In the genomic region with DNA sequence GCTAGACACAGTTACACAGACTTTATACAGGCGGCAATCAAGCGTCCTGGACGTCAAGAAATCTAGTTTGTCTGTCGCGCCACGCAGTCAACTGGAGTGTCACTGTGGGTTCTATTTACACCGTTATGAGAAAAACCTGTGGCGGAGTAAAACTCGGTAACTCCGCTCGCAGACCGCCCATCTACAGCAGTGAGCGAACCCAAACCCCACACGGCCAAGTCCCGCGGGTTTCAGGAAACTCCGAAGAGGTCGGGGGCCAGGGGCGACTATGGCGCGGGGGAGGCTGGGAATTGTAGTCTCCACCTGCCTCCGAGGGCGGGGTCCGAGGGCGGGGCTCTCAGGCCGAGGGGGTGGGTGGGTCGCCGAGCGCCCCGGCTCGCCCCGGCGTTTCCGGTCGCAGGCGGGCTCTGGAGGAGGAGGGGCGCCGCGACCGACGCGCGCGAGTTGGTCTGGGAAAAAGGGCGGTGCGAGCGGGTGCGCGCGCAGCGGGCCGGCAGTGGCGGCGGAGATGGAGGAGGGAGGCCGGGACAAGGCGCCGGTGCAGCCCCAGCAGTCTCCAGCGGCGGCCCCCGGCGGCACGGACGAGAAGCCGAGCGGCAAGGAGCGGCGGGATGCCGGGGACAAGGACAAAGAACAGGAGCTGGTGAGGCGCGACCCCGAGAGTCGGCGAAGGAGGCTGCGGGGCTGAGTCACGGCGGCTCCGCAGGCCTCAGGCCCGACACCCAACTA, we compare ENCODE assay signal across 1 cellular context.
TF ChIP-seq lines count a peak whose summit lies in the region.

A gene (plus strand): TSS at position 483 of the 729 bp plus-strand sequence. CDS start 26 bp downstream, at position 509.

TF ChIP-seq in GM12878, 131 proteins besides CTCF, POLR2A, EP300 and RAD21 (continued from another document):
- TF ChIP-seq NRF1 (conservative IDR thresholded peaks at IDR 0.05; ENCODE audit: low read depth, low read length) (peak; percentile 45; the same call in 1 of the 2 replicates), SMARCA5 (IDR thresholded peaks at IDR 0.05) (no peak), ZNF217 (IDR thresholded peaks at IDR 0.05) (no peak), CREB1 (IDR thresholded peaks at IDR 0.05; ENCODE audit: low read depth) (peak; percentile 64; the same call in 1 of the 2 replicates), SUPT20H (IDR thresholded peaks at IDR 0.05; ENCODE audit: borderline replicate concordance, control insufficient read depth, low read depth, low read length) (no peak), TCF7 (IDR thresholded peaks at IDR 0.05; ENCODE audit: borderline replicate concordance) (no peak), ZZZ3 (IDR thresholded peaks at IDR 0.05; ENCODE audit: control insufficient read depth, insufficient read length, low read depth) (no peak), FOS (IDR thresholded peaks at IDR 0.05; ENCODE audit: borderline replicate concordance, extremely low read depth, insufficient read length) (no peak), TAF1 (IDR thresholded peaks at IDR 0.05; ENCODE audit: borderline replicate concordance, low read depth, low read length) (peak; percentile 49), CEBPB (IDR thresholded peaks at IDR 0.05; ENCODE audit: borderline replicate concordance in 1 of 2, low read depth in 2 of 2, low read length in 2 of 2) (no peak), ATF7 (IDR thresholded peaks at IDR 0.05; ENCODE audit: low read depth) (no peak), SREBF1 (IDR thresholded peaks at IDR 0.05; ENCODE audit: low read length) (peak; percentile 65; the same call in 1 of the 2 replicates), YY1 (IDR thresholded peaks at IDR 0.05; ENCODE audit: low read depth, low read length) (peak; percentile 80), ETV6 (conservative IDR thresholded peaks at IDR 0.05 in 1 of 2, IDR thresholded peaks at IDR 0.05 in 1 of 2; ENCODE audit: borderline replicate concordance in 1 of 2, low read depth in 1 of 2) (no peak), ZNF274 (IDR thresholded peaks at IDR 0.05; ENCODE audit: insufficient read depth, insufficient read length) (no peak)
- TF ChIP-seq, protein P1, sequence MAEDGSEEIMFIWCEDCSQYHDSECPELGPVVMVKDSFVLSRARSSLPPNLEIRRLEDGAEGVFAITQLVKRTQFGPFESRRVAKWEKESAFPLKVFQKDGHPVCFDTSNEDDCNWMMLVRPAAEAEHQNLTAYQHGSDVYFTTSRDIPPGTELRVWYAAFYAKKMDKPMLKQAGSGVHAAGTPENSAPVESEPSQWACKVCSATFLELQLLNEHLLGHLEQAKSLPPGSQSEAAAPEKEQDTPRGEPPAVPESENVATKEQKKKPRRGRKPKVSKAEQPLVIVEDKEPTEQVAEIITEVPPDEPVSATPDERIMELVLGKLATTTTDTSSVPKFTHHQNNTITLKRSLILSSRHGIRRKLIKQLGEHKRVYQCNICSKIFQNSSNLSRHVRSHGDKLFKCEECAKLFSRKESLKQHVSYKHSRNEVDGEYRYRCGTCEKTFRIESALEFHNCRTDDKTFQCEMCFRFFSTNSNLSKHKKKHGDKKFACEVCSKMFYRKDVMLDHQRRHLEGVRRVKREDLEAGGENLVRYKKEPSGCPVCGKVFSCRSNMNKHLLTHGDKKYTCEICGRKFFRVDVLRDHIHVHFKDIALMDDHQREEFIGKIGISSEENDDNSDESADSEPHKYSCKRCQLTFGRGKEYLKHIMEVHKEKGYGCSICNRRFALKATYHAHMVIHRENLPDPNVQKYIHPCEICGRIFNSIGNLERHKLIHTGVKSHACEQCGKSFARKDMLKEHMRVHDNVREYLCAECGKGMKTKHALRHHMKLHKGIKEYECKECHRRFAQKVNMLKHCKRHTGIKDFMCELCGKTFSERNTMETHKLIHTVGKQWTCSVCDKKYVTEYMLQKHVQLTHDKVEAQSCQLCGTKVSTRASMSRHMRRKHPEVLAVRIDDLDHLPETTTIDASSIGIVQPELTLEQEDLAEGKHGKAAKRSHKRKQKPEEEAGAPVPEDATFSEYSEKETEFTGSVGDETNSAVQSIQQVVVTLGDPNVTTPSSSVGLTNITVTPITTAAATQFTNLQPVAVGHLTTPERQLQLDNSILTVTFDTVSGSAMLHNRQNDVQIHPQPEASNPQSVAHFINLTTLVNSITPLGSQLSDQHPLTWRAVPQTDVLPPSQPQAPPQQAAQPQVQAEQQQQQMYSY (CRISPR knock-in tag; IDR thresholded peaks at IDR 0.05), result no peak
- TF ChIP-seq, protein P2, sequence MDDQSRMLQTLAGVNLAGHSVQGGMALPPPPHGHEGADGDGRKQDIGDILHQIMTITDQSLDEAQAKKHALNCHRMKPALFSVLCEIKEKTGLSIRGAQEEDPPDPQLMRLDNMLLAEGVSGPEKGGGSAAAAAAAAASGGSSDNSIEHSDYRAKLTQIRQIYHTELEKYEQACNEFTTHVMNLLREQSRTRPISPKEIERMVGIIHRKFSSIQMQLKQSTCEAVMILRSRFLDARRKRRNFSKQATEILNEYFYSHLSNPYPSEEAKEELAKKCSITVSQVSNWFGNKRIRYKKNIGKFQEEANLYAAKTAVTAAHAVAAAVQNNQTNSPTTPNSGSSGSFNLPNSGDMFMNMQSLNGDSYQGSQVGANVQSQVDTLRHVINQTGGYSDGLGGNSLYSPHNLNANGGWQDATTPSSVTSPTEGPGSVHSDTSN (IDR thresholded peaks at IDR 0.05; ENCODE audit: insufficient replicate concordance, low read depth, low read length), result no peak
- TF ChIP-seq, protein P3, sequence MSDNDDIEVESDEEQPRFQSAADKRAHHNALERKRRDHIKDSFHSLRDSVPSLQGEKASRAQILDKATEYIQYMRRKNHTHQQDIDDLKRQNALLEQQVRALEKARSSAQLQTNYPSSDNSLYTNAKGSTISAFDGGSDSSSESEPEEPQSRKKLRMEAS (IDR thresholded peaks at IDR 0.05; ENCODE audit: low read depth, low read length), result peak; percentile 49; the same call in 1 of the 2 replicates
